Comparison of ENCODE assay signal across 20 cellular contexts in genomic region chr1:75130312-75130677, GRCh38. TPM values are rescaled to one million over a fixed set of nuclear protein-coding genes. Genes with fewer than 3 reads are reported as not detected.
DNase-seq lines count a peak whose midpoint lies in the region; ATAC-seq, FAIRE-seq and TF ChIP-seq lines count a peak whose summit lies in the region.
"Had no signal": no experiment of that assay in that cellular context is flagged by ENCODE, and none has a peak within 500 bp of the region (broad histone marks: within the 10 kb centered on the region; RNA-seq: fewer than 3 reads in every experiment).

No MANE protein-coding gene starts in this region.

- no peak overlapping the region for H3K9ac ChIP-seq in H1 (replicated peaks in 1 of 4; ENCODE audit: extremely low read depth in 1 of 4, low read depth in 3 of 4, low read length in 3 of 4)
- H3K9ac ChIP-seq: parathyroid adenoma had no signal

- H4K20me1 ChIP-seq in H1 (replicated peaks in 1 of 2; ENCODE audit: control insufficient read depth in 1 of 2, insufficient read depth in 2 of 2, low read length in 2 of 2) = peaks cover 0 to 5% of the 10 kb centered on the region in 2 experiments

- H3K27ac ChIP-seq in H1 (ENCODE audit: low read depth, low read length) = no peak overlapping the region
- H3K27ac ChIP-seq in mesodermal cell (ENCODE audit: low read depth, low read length, severe bottlenecking) = no peak overlapping the region
- H3K27ac ChIP-seq: parathyroid adenoma had no signal

- H3K4me2 ChIP-seq in H1 (ENCODE audit: insufficient read depth in 1 of 2, low read depth in 2 of 2, low read length in 2 of 2) = peak overlapping the region; percentile 89 to 98

- H3K18ac ChIP-seq in H1 (ENCODE audit: extremely low read depth, low read length) = no peak overlapping the region

- no peak overlapping the region for H3K27ac Mint-ChIP-seq in activated naive CD8-positive, alpha-beta T cell treated with anti-CD3 and anti-CD28 coated beads, Interleukin-2, amount 10 ng/mL, durations not matched to agents 7 days and 5 days
- H3K27ac Mint-ChIP-seq in activated naive CD8-positive, alpha-beta T cell treated with anti-CD3 and anti-CD28 coated beads for 36 hours = no peak overlapping the region
- H3K27ac Mint-ChIP-seq in stimulated activated memory B cell treated with anti-CD40 and anti-IgM and Interleukin-4, amounts not matched to agents 10 μg/mL and 1 μg/mL and 100 μg/mL, for 72 hours = no peak overlapping the region
- H3K27ac Mint-ChIP-seq: CD4-positive, CD25-positive, alpha-beta regulatory T cell had no signal

- TF ChIP-seq POLR2A in H1 (IDR thresholded peaks at IDR 0.05; ENCODE audit: control extremely low read depth in 1 of 2, low read depth in 2 of 2, low read length in 2 of 2) = no peak

- H3K4me1 ChIP-seq in H1 (replicated peaks in 1 of 4; ENCODE audit: control insufficient read depth in 3 of 4, insufficient read depth in 4 of 4, low read length in 3 of 4) = peaks cover 5 to 46% (median 25%) of the 10 kb centered on the region in 4 experiments
- H3K4me1 ChIP-seq in mesodermal cell (ENCODE audit: control insufficient read depth, insufficient read depth, low read length, poor library complexity, severe bottlenecking) = peaks cover 11% of the 10 kb centered on the region
- H3K4me1 ChIP-seq: parathyroid adenoma had no signal

- 2% methylated on average over 21 of the region's 21 CpGs; no CpG with 5 or more reads in 1 of the 2 experiments for WGBS in H1 (ENCODE audit: extremely low coverage in 1 of 2, insufficient coverage in 1 of 2, insufficient read length in 1 of 2, insufficient replicate concordance in 2 of 2, low coverage in 1 of 2, low lambda C conversion rate in 2 of 2, missing lambda C conversion rate in 1 of 2), 2 experiments
- 0% methylated on average over 9 to 14 of the region's 21 CpGs for WGBS in mesodermal cell (ENCODE audit: insufficient coverage in 2 of 2), 2 experiments

- no peak overlapping the region for H2BK5ac ChIP-seq in H1 (ENCODE audit: low read depth, low read length)

- H4K8ac ChIP-seq in H1 (ENCODE audit: extremely low read depth, insufficient read depth, low read length) = peak overlapping the region; percentile 60; the same call in 1 of the 2 replicates

- no peak for TF ChIP-seq CTCF in H1 (IDR thresholded peaks at IDR 0.05; ENCODE audit: control extremely low read depth in 1 of 3, insufficient read depth in 1 of 3, low read depth in 1 of 3, low read length in 3 of 3)

- H2BK20ac ChIP-seq in H1 (ENCODE audit: low read length) = no peak overlapping the region

- H3K36me3 Mint-ChIP-seq in activated naive CD8-positive, alpha-beta T cell treated with anti-CD3 and anti-CD28 coated beads, Interleukin-2, amount 10 ng/mL, durations not matched to agents 7 days and 5 days = peaks cover 6% of the 10 kb centered on the region
- H3K36me3 Mint-ChIP-seq in activated naive CD8-positive, alpha-beta T cell treated with anti-CD3 and anti-CD28 coated beads for 36 hours = peaks cover 7% of the 10 kb centered on the region
- no peaks in the 10 kb centered on the region for H3K36me3 Mint-ChIP-seq in stimulated activated memory B cell treated with anti-CD40 and anti-IgM and Interleukin-4, amounts not matched to agents 10 μg/mL and 1 μg/mL and 100 μg/mL, for 72 hours
- H3K36me3 Mint-ChIP-seq: CD4-positive, CD25-positive, alpha-beta regulatory T cell had no signal

- H4K5ac ChIP-seq in H1 (ENCODE audit: insufficient read length, low read depth, low read length) = no peak overlapping the region

- no peaks in the 10 kb centered on the region for H3K79me2 ChIP-seq in H1 (ENCODE audit: control insufficient read depth in 1 of 2, insufficient read depth in 2 of 2, low read length in 2 of 2)
- H3K79me2 ChIP-seq: parathyroid adenoma had no signal

- H3K4me1 Mint-ChIP-seq in activated naive CD8-positive, alpha-beta T cell treated with anti-CD3 and anti-CD28 coated beads, Interleukin-2, amount 10 ng/mL, durations not matched to agents 7 days and 5 days = peaks cover 22% of the 10 kb centered on the region
- peaks cover 11% of the 10 kb centered on the region for H3K4me1 Mint-ChIP-seq in activated naive CD8-positive, alpha-beta T cell treated with anti-CD3 and anti-CD28 coated beads for 36 hours
- H3K4me1 Mint-ChIP-seq in stimulated activated memory B cell treated with anti-CD40 and anti-IgM and Interleukin-4, amounts not matched to agents 10 μg/mL and 1 μg/mL and 100 μg/mL, for 72 hours = peaks cover 8% of the 10 kb centered on the region

- no peaks in the 10 kb centered on the region for H3K79me1 ChIP-seq in H1 (ENCODE audit: low read depth, low read length)

- FAIRE-seq in H1 (lab: Jason Lieb, UNC) (no peak), urothelium cell line (lab: Jason Lieb, UNC) (no peak)
- FAIRE-seq: GM18507, HTR-8/SVneo, RCC 7860 had no signal

- no peak overlapping the region for H3K4me3 Mint-ChIP-seq in activated naive CD8-positive, alpha-beta T cell treated with anti-CD3 and anti-CD28 coated beads, Interleukin-2, amount 10 ng/mL, durations not matched to agents 7 days and 5 days
- H3K4me3 Mint-ChIP-seq in activated naive CD8-positive, alpha-beta T cell treated with anti-CD3 and anti-CD28 coated beads for 36 hours = no peak overlapping the region
- no peak overlapping the region for H3K4me3 Mint-ChIP-seq in stimulated activated memory B cell treated with anti-CD40 and anti-IgM and Interleukin-4, amounts not matched to agents 10 μg/mL and 1 μg/mL and 100 μg/mL, for 72 hours

- no peaks in the 10 kb centered on the region for H3K36me3 ChIP-seq in H1 (ENCODE audit: control insufficient read depth in 2 of 4, insufficient read depth in 4 of 4, low read length in 3 of 4)
- no peaks in the 10 kb centered on the region for H3K36me3 ChIP-seq in mesodermal cell (ENCODE audit: control insufficient read depth, insufficient read depth, low read length)

- H3K4me3 ChIP-seq in H1 (ENCODE audit: extremely low read depth in 1 of 4, insufficient read depth in 2 of 4, low read depth in 3 of 4, low read length in 4 of 4) (peak overlapping the region; percentile 29 to 70 (median 36); a peak in 7 of 8 replicates), mesodermal cell (ENCODE audit: extremely low read depth, insufficient read depth, low read length, poor library complexity, severe bottlenecking) (peak overlapping the region; percentile 16)

- peak overlapping the region; percentile 32; the same call in 1 of the 2 replicates for H2BK12ac ChIP-seq in H1 (ENCODE audit: low read depth, low read length)

- POLR2A ChIA-PET in activated naive CD8-positive, alpha-beta T cell treated with anti-CD3 and anti-CD28 coated beads, Interleukin-2, amount 10 ng/mL, durations not matched to agents 7 days and 5 days (lab: Charles Lee) = no interaction called here
- POLR2A ChIA-PET in H1 (lab: Charles Lee; ENCODE audit: partially characterized antibody) = no interaction called here

- peak; percentile 36 for DNase-seq in activated naive CD8-positive, alpha-beta T cell treated with anti-CD3 and anti-CD28 coated beads, Interleukin-2, amount 10 ng/mL, durations not matched to agents 7 days and 5 days
- no peak for DNase-seq in activated naive CD8-positive, alpha-beta T cell treated with anti-CD3 and anti-CD28 coated beads for 36 hours
- DNase-seq in H1 (ENCODE audit: low read depth in 1 of 2, low spot score in 2 of 2) (peak in 1 of 2 experiments; percentile 69), SKM-1 treated with dmso at 0.1 percent for 144 hours (lab: John Stamatoyannopoulos, UW; ENCODE audit: unreplicated experiment) (no peak), RKO (ENCODE audit: low spot score) (no peak), urothelium cell line (ENCODE audit: low spot score) (no peak)
- DNase-seq: activated naive CD4-positive, alpha-beta T cell; activated T-cell treated with anti-CD3 and anti-CD28 coated beads for 4 hours; CD4-positive, CD25-positive, alpha-beta regulatory T cell; DMS79; hypothalamus; left ventricle myocardium superior; NCI-H1436; NCI-H2171 treated with DMSO at 0.1 percent for 48 hours had no signal

- peaks cover 12% of the 10 kb centered on the region for H3K9me3 Mint-ChIP-seq in activated naive CD8-positive, alpha-beta T cell treated with anti-CD3 and anti-CD28 coated beads, Interleukin-2, amount 10 ng/mL, durations not matched to agents 7 days and 5 days
- peaks cover 14% of the 10 kb centered on the region for H3K9me3 Mint-ChIP-seq in activated naive CD8-positive, alpha-beta T cell treated with anti-CD3 and anti-CD28 coated beads for 36 hours
- peaks cover 9% of the 10 kb centered on the region for H3K9me3 Mint-ChIP-seq in stimulated activated memory B cell treated with anti-CD40 and anti-IgM and Interleukin-4, amounts not matched to agents 10 μg/mL and 1 μg/mL and 100 μg/mL, for 72 hours

- CTCF ChIA-PET in H1 (lab: Charles Lee; ENCODE audit: partially characterized antibody) = interaction anchor here (0.6 to 7.9 kb wide), 13 partner anchors 17 to 361 kb away, joined by 3 to 39 read pairs (median 4); no protein-coding TSS in a partner anchor

- H3K9me3 ChIP-seq in H1 (ENCODE audit: insufficient read depth in 2 of 2, low read depth in 1 of 2, low read length in 1 of 2) = no peaks in the 10 kb centered on the region
- no peaks in the 10 kb centered on the region for H3K9me3 ChIP-seq in mesodermal cell (ENCODE audit: control insufficient read depth, low read length)

- ATAC-seq in activated naive CD8-positive, alpha-beta T cell treated with anti-CD3 and anti-CD28 coated beads, Interleukin-2, amount 10 ng/mL, durations not matched to agents 7 days and 5 days (ENCODE audit: low read depth) = no peak
- no peak for ATAC-seq in stimulated activated memory B cell treated with anti-CD40 and anti-IgM and Interleukin-4, amounts not matched to agents 10 μg/mL and 1 μg/mL and 100 μg/mL, for 72 hours
- ATAC-seq: left ventricle myocardium superior had no signal

- no peak overlapping the region for H2BK120ac ChIP-seq in H1 (replicated peaks; ENCODE audit: low read depth, low read length)

- H3K23ac ChIP-seq in H1 (ENCODE audit: insufficient read length) = no peak overlapping the region

- H3K23me2 ChIP-seq in H1 (ENCODE audit: low read depth, low read length) = peaks cover 18% of the 10 kb centered on the region

- no peak for TF ChIP-seq EP300 in H1 (IDR thresholded peaks at IDR 0.05; ENCODE audit: borderline replicate concordance in 1 of 2, low read depth in 2 of 2, low read length in 2 of 2)

- H3K14ac ChIP-seq in H1 (ENCODE audit: insufficient read length) = no peak overlapping the region

- H2AK5ac ChIP-seq in H1 (ENCODE audit: low read depth, low read length) = no peak overlapping the region

- no peak overlapping the region; the same call in 1 of the 2 replicates for H2BK15ac ChIP-seq in H1 (ENCODE audit: low read length)

- H3K27me3 Mint-ChIP-seq in activated naive CD8-positive, alpha-beta T cell treated with anti-CD3 and anti-CD28 coated beads, Interleukin-2, amount 10 ng/mL, durations not matched to agents 7 days and 5 days = peaks cover 94% of the 10 kb centered on the region
- H3K27me3 Mint-ChIP-seq in activated naive CD8-positive, alpha-beta T cell treated with anti-CD3 and anti-CD28 coated beads for 36 hours = peaks cover 95% of the 10 kb centered on the region
- H3K27me3 Mint-ChIP-seq in stimulated activated memory B cell treated with anti-CD40 and anti-IgM and Interleukin-4, amounts not matched to agents 10 μg/mL and 1 μg/mL and 100 μg/mL, for 72 hours = peaks cover 95% of the 10 kb centered on the region

- H2AFZ ChIP-seq in H1 (ENCODE audit: low read length) = no peak overlapping the region
- H2AFZ ChIP-seq: parathyroid adenoma had no signal

- H3K4ac ChIP-seq in H1 (replicated peaks; ENCODE audit: insufficient read length, low read depth, low read length) = no peak overlapping the region

- H3K27me3 ChIP-seq in H1 (replicated peaks in 1 of 4; ENCODE audit: control insufficient read depth in 3 of 4, extremely low read depth in 1 of 4, insufficient read depth in 3 of 4, low read length in 3 of 4) = peaks cover 53 to 87% (median 83%) of the 10 kb centered on the region in 4 experiments

- H4K91ac ChIP-seq in H1 (replicated peaks; ENCODE audit: insufficient read length, low read length) = no peak overlapping the region

- TF ChIP-seq RAD21 in H1 (IDR thresholded peaks at IDR 0.05 in 1 of 2, conservative IDR thresholded peaks at IDR 0.05 in 1 of 2; ENCODE audit: low read depth in 2 of 2, low read length in 2 of 2) = no peak

- H3K56ac ChIP-seq in H1 (replicated peaks; ENCODE audit: insufficient read length, low read depth, low read length) = no peak overlapping the region

RNA-seq across cellular contexts. Expression of gene LHX8, which starts 3.9 kb away (rescaled TPM):
- total RNA-seq in activated naive CD8-positive, alpha-beta T cell treated with anti-CD3 and anti-CD28 coated beads, Interleukin-2, amount 10 ng/mL, durations not matched to agents 7 days and 5 days = not detected
- total RNA-seq in activated naive CD8-positive, alpha-beta T cell treated with anti-CD3 and anti-CD28 coated beads for 36 hours = not detected
- 1.2 and 1.5 TPM in 2 replicates for total RNA-seq in H1 (2021; fragmentation: NEBNext Ultra II Directional; extraction: Animal tissue kit (Norgen Biotek cat#: 25700))
- polyA plus RNA-seq in H1 (2011; rRNA removed) = 0.25 and 0.50 TPM in 2 replicates
- 0.65 TPM for polyA plus RNA-seq in H1 (2011; cell fraction: cytosol; rRNA removed)
- 0.63 TPM for polyA plus RNA-seq in H1 (2011; cell fraction: nucleus; rRNA removed)
- polyA plus RNA-seq in H1 (2012, experiment 1 of 2) = 0.24 to 0.64 TPM (median 0.39 TPM) in 4 replicates
- polyA plus RNA-seq in H1 (2012, experiment 2 of 2) = 0.35 TPM
- 1.5 TPM for polyA plus RNA-seq in H1 (2013, experiment 1 of 2)
- 1.2 TPM for polyA plus RNA-seq in H1 (2013, experiment 2 of 2)
- polyA minus RNA-seq in H1 (2011; rRNA and poly(A)+ RNA removed) = 0.73 and 1.1 TPM in 2 replicates
- polyA minus RNA-seq in H1 (2011; cell fraction: cytosol; rRNA and poly(A)+ RNA removed) = not detected
- polyA minus RNA-seq in H1 (2011; cell fraction: nucleus; rRNA and poly(A)+ RNA removed) = 0.40 TPM
- polyA plus RNA-seq in mesodermal cell (2013, experiment 1 of 2) = 6.9 TPM
- polyA plus RNA-seq in mesodermal cell (2013, experiment 2 of 2) = 5.6 TPM
- total RNA-seq: CD4-positive, CD25-positive, alpha-beta regulatory T cell; left ventricle myocardium superior had no signal
- polyA plus RNA-seq: CD4-positive, CD25-positive, alpha-beta regulatory T cell had no signal
